In the genomic region with DNA sequence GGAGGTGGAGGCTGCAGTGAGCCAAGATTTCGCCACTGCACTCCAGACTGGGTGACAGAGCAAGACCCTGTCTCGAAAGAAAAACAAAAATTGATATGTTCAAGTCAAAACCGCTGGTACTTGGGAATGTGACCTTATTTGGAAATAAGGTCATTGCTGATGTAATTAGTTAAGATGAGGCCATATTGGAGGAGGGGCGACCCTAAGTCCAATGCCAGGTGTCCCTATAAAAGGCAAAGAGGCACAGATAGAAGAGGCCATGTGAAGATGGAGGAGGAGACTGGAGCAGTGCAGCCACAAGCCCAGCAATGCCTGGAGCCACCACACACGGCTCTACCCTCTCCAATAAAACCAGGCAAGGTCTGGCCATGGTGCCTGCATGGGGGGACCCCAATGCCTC, we compare ENCODE assay signal across 1 cellular context.
TF ChIP-seq lines count a peak whose summit lies in the region.

No MANE protein-coding gene starts in this region.

TF ChIP-seq in liver, 16 proteins besides CTCF, POLR2A, EP300 and RAD21 (continued from another document):
- TF ChIP-seq, protein P1, sequence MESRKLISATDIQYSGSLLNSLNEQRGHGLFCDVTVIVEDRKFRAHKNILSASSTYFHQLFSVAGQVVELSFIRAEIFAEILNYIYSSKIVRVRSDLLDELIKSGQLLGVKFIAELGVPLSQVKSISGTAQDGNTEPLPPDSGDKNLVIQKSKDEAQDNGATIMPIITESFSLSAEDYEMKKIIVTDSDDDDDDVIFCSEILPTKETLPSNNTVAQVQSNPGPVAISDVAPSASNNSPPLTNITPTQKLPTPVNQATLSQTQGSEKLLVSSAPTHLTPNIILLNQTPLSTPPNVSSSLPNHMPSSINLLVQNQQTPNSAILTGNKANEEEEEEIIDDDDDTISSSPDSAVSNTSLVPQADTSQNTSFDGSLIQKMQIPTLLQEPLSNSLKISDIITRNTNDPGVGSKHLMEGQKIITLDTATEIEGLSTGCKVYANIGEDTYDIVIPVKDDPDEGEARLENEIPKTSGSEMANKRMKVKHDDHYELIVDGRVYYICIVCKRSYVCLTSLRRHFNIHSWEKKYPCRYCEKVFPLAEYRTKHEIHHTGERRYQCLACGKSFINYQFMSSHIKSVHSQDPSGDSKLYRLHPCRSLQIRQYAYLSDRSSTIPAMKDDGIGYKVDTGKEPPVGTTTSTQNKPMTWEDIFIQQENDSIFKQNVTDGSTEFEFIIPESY (IDR thresholded peaks at IDR 0.05), result no peak
- TF ChIP-seq JUND (IDR thresholded peaks at IDR 0.05), result no peak
- TF ChIP-seq, protein P2, sequence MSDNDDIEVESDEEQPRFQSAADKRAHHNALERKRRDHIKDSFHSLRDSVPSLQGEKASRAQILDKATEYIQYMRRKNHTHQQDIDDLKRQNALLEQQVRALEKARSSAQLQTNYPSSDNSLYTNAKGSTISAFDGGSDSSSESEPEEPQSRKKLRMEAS (IDR thresholded peaks at IDR 0.05), result no peak
- TF ChIP-seq RXRA (IDR thresholded peaks at IDR 0.05), result peak; percentile 69 to 72
- peak; percentile 58 for TF ChIP-seq SP1 (IDR thresholded peaks at IDR 0.05)
- TF ChIP-seq HNF4A (conservative IDR thresholded peaks at IDR 0.05), result peak; percentile 64 to 66
- TF ChIP-seq FOXA1 (IDR thresholded peaks at IDR 0.05), result no peak
